Comparison of ENCODE assay signal across 8 cellular contexts in genomic region chr7:92837214-92837749, GRCh38. TPM values are rescaled to one million over a fixed set of nuclear protein-coding genes. Genes with fewer than 3 reads are reported as not detected.
A peak's percentile ranks its signal among the peaks of the same experiment; 100 is the strongest.
DNase-seq lines count a peak whose midpoint lies in the region; ATAC-seq and TF ChIP-seq lines count a peak whose summit lies in the region.

No MANE protein-coding gene starts in this region.

- peak overlapping the region; percentile 94 for H3K4me3 ChIP-seq in GM12865 (ENCODE audit: low read depth, low read length)

- ATAC-seq in naive B cell (ENCODE audit: low read depth in 2 of 2) = no peak

- DNase-seq in GM12865 (ENCODE audit: low read depth) (no peak), NCI-H748 treated with DMSO at 0.1 percent for 48 hours (lab: John Stamatoyannopoulos, UW) (peak; percentile 35), cerebellar cortex (ENCODE audit: low spot score) (peak; percentile 17), naive B cell (no peak), SIG-M5 (lab: John Stamatoyannopoulos, UW) (no peak), NCI-H1048 (lab: John Stamatoyannopoulos, UW) (no peak), globus pallidus (ENCODE audit: low spot score) (no peak), midbrain (lab: John Stamatoyannopoulos, UW) (no peak)

- no peak for TF ChIP-seq CTCF in GM12865 (IDR thresholded peaks at IDR 0.05; ENCODE audit: insufficient read depth, low read depth, low read length, missing control alignments)

- H3K4me3 Mint-ChIP-seq in naive B cell = peak overlapping the region; percentile 86 to 98 (median 92)

- no peaks in the 10 kb centered on the region for H3K9me3 Mint-ChIP-seq in naive B cell

- H3K36me3 Mint-ChIP-seq in naive B cell = peaks cover 0 to 9% of the 10 kb centered on the region in 2 donors

- H3K4me1 Mint-ChIP-seq in naive B cell = peaks cover 20 to 35% (median 31%) of the 10 kb centered on the region in 3 donors

- H3K27ac Mint-ChIP-seq in naive B cell = peak overlapping the region in 4 of 6 donors; percentile 3 to 93 (median 84)

- H3K27me3 Mint-ChIP-seq in naive B cell = no peaks in the 10 kb centered on the region

RNA-seq across cellular contexts. Expression of gene CDK6, which starts 0.9 kb away (rescaled TPM):
- polyA plus RNA-seq in naive B cell (ENCODE audit: low read depth in 6 of 6) = 10 to 100 TPM in 3 of 6 donors, 1 to 10 TPM in 3; 3.3 to 15.7 (median 9.6) TPM

Comparison
In these comparisons a context has a peak if more than half of its experiments do, and no peak if none do; other contexts are left out.
1. DNase-seq: peak in NCI-H748 treated with DMSO at 0.1 percent for 48 hours (single experiment) and cerebellar cortex (single experiment); none in GM12865 (single experiment), naive B cell (single experiment), SIG-M5 (single experiment), NCI-H1048 (single experiment), globus pallidus (single experiment) and midbrain (single experiment).